In the genomic region with DNA sequence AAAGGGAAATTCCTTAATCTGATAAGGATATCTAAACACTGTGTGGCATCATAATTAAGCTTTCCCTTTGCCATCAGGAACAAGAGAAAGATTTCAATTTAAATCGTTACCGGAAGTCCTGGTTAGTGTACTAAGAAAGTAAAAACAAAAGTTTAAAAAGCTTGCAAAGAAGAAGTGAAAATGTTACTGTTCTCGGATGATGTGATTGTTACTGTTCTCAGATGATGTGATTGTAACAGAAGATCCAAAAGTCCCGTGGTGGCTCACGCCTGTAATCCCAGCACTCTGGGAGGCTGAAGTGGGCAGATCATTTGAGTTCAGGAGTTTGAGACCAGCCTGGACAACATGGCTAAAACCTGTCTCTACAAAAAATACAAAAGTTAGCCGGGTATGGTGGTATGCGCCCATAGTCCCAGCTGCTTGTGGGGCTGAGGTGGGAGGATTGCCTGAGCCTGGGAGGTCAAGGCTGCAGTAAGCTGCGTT, we compare ENCODE assay signal across 12 cellular contexts.
A peak's percentile ranks its signal among the peaks of the same experiment; 100 is the strongest.
DNase-seq lines count a peak whose midpoint lies in the region; ATAC-seq and TF ChIP-seq lines count a peak whose summit lies in the region.
"Had no signal": no experiment of that assay in that cellular context is flagged by ENCODE, and none has a peak within 500 bp of the region (broad histone marks: within the 10 kb centered on the region; RNA-seq: fewer than 3 reads in every experiment).

No MANE protein-coding gene starts in this region.

- in situ Hi-C loops in brain microvascular endothelial cell (cut with HindIII; ENCODE audit: low pct_ligation_motif_present, low sequenced_read_pairs) = no loop called here

- ATAC-seq in GM18517 (IDR thresholded peaks at IDR 0.05; ENCODE audit: unreplicated experiment) = peak; percentile 95
- peak; percentile 87 for ATAC-seq in GM21381 (IDR thresholded peaks at IDR 0.05; ENCODE audit: unreplicated experiment)
- peak; percentile 89 for ATAC-seq in HG03378 (IDR thresholded peaks at IDR 0.05; ENCODE audit: unreplicated experiment)
- no peak for ATAC-seq in lung (ENCODE audit: insufficient read depth, low FRiP score)

- peak overlapping the region in 1 of 2 donors; percentile 40 for H3K27ac ChIP-seq in lung (ENCODE audit: low read depth in 1 of 2, low read length in 1 of 2)
- no peak overlapping the region for H3K27ac ChIP-seq in brain microvascular endothelial cell
- H3K27ac ChIP-seq: HL-60 had no signal

- WGBS in lung, 2 donors = 70 to 81% methylated on average over 8 of the region's 8 CpGs

- no peak for TF ChIP-seq CTCF in lung (IDR thresholded peaks at IDR 0.05; ENCODE audit: control extremely low read depth, extremely low read depth)
- TF ChIP-seq CTCF in brain microvascular endothelial cell (IDR thresholded peaks at IDR 0.05; ENCODE audit: low read depth, low read length, missing control alignments) = no peak

- H3K9me3 ChIP-seq in lung (ENCODE audit: control insufficient read depth in 2 of 2, insufficient read depth in 1 of 2, low read length in 1 of 2) = no peaks in the 10 kb centered on the region

- H3K36me3 ChIP-seq in lung (ENCODE audit: control insufficient read depth in 2 of 2, insufficient read depth in 2 of 2, low read length in 2 of 2) = no peaks in the 10 kb centered on the region
- H3K36me3 ChIP-seq in brain microvascular endothelial cell (replicated peaks) = no peaks in the 10 kb centered on the region

- peak; percentile 24 for DNase-seq in lung (ENCODE audit: low spot score)
- no peak for DNase-seq in brain microvascular endothelial cell
- DNase-seq in inferior parietal cortex (ENCODE audit: extremely low spot score) = no peak
- DNase-seq in NCI-H345 (lab: John Stamatoyannopoulos, UW) = no peak
- no peak for DNase-seq in activated naive CD4-positive, alpha-beta T cell treated with anti-CD3 and anti-CD28 coated beads, Interleukin-2, amount 50 U/mL, for 16 hours
- DNase-seq: activated CD4-positive, CD25-positive, alpha-beta regulatory T cell treated with anti-CD3 and anti-CD28 coated beads, Interleukin-2, amount 50 U/mL, for 72 hours; amniotic stem cell; NCI-H1930 had no signal

- H3K4me3 ChIP-seq in lung = no peak overlapping the region
- no peak overlapping the region for H3K4me3 ChIP-seq in brain microvascular endothelial cell (ENCODE audit: low read depth, low read length)

- H3K27me3 ChIP-seq in lung (ENCODE audit: control insufficient read depth, insufficient read depth) (no peaks in the 10 kb centered on the region), brain microvascular endothelial cell (replicated peaks) (no peaks in the 10 kb centered on the region)

- H3K4me1 ChIP-seq in lung (ENCODE audit: control insufficient read depth in 2 of 2, insufficient read depth in 2 of 2, low read length in 2 of 2) = peaks cover 0 to 5% of the 10 kb centered on the region in 2 donors
